21 cellular contexts compared by ENCODE assay signal in genomic region chr13:72137782-72138181, GRCh38.
"Had no signal": no experiment of that assay in that cellular context is flagged by ENCODE, and none has a peak within 500 bp of the region (broad histone marks: within the 10 kb centered on the region; RNA-seq: fewer than 3 reads in every experiment).

No MANE protein-coding gene starts in this region.

- H3K4me3 ChIP-seq: dorsolateral prefrontal cortex, gastrocnemius medialis, lung, psoas muscle, sigmoid colon, testis, tibial artery, upper lobe of left lung had no signal

- H3K4me3 Mint-ChIP-seq: memory B cell; natural killer cell; stimulated activated memory B cell treated with anti-CD40 and anti-IgM and Interleukin-4, amounts not matched to agents 10 μg/mL and 1 μg/mL and 100 μg/mL, for 72 hours had no signal

- H3K27ac Mint-ChIP-seq: memory B cell; natural killer cell; stimulated activated memory B cell treated with anti-CD40 and anti-IgM and Interleukin-4, amounts not matched to agents 10 μg/mL and 1 μg/mL and 100 μg/mL, for 72 hours had no signal

- H3K27me3 Mint-ChIP-seq: memory B cell; stimulated activated memory B cell treated with anti-CD40 and anti-IgM and Interleukin-4, amounts not matched to agents 10 μg/mL and 1 μg/mL and 100 μg/mL, for 72 hours had no signal

- H3K27me3 ChIP-seq: dorsolateral prefrontal cortex, gastrocnemius medialis, sigmoid colon, testis, tibial artery, upper lobe of left lung had no signal

- H3K4me1 Mint-ChIP-seq: memory B cell; natural killer cell; stimulated activated memory B cell treated with anti-CD40 and anti-IgM and Interleukin-4, amounts not matched to agents 10 μg/mL and 1 μg/mL and 100 μg/mL, for 72 hours had no signal

- H3K27ac ChIP-seq: dorsolateral prefrontal cortex, epithelial cell of prostate, gastrocnemius medialis, psoas muscle, sigmoid colon, testis, tibial artery, upper lobe of left lung had no signal

- H3K4me1 ChIP-seq: gastrocnemius medialis, psoas muscle, testis, tibial artery, upper lobe of left lung had no signal

- DNase-seq: dorsolateral prefrontal cortex; effector CD4-positive, alpha-beta T cell; foreskin fibroblast; gastrocnemius medialis; head of caudate nucleus; natural killer cell; occipital lobe; posterior cingulate gyrus; psoas muscle; right cardiac atrium; sigmoid colon; stimulated activated CD4-positive, alpha-beta T cell treated with anti-CD3 and anti-CD28 coated beads, Interleukin-4, amount 100 ng/mL, for 4 hours; stimulated activated naive CD8-positive, alpha-beta T cell treated with anti-CD3 and anti-CD28 coated beads, Interleukin-15, Interleukin-2, amounts not matched to agents 100 U/mL and 50 U/mL, for 24 hours; substantia nigra; testis; tibial artery; upper lobe of left lung had no signal

- H3K9me3 ChIP-seq: gastrocnemius medialis, psoas muscle, sigmoid colon, testis, tibial artery, upper lobe of left lung had no signal

- H3K9me3 Mint-ChIP-seq: memory B cell; stimulated activated memory B cell treated with anti-CD40 and anti-IgM and Interleukin-4, amounts not matched to agents 10 μg/mL and 1 μg/mL and 100 μg/mL, for 72 hours had no signal

- H3K36me3 ChIP-seq: gastrocnemius medialis, sigmoid colon, tibial artery, upper lobe of left lung had no signal

- H3K36me3 Mint-ChIP-seq: memory B cell; natural killer cell; stimulated activated memory B cell treated with anti-CD40 and anti-IgM and Interleukin-4, amounts not matched to agents 10 μg/mL and 1 μg/mL and 100 μg/mL, for 72 hours had no signal
